In the genomic region with DNA sequence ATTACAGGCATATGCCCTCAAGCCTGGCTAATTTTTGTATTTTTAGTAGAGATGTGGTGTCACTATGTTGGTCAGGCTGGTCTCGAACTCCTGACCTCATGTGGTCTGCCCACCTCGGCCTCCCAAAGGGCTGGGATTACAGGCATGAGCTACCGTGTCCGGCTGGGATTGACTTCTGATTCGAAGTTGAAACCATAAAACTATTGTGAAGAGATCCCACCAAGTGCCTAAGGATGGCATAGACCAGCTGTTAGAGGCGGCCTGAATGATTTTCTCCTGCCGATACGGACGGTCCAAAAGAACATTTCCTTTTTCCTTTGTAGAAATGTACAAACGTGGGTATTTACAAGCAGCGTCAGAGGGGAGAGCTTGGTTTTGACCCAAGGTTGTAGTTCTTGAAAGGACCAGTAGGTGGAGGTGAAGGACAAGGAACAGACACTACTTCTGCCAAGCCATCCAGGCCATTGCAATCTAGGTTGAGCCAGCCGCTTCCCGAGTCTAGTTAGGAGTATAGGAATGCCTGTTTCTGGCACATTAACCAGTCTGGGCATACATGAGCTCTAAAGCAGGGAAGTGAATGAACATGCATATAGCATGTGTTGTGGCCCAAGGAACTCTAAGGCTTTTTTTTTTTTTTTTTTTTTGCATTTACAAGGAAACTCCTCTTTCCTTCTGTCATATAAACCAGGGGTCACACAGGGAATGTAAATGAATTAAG, we compare ENCODE assay signal across 8 cellular contexts. TPM values are rescaled to one million over a fixed set of nuclear protein-coding genes. Genes with fewer than 3 reads are reported as not detected.
DNase-seq lines count a peak whose midpoint lies in the region; ATAC-seq and TF ChIP-seq lines count a peak whose summit lies in the region.

No MANE protein-coding gene starts in this region.

- no peaks in the 10 kb centered on the region for H3K36me3 ChIP-seq in SU-DHL-6 (ENCODE audit: low read length)
- H3K36me3 ChIP-seq in cardiac muscle cell: no peaks in the 10 kb centered on the region

- DNase-seq in AG08395 (ENCODE audit: low spot score) (peak; percentile 83), NCI-H1417 treated with DMSO at 0.1 percent for 48 hours (lab: John Stamatoyannopoulos, UW) (peak; percentile 57), cardiac muscle cell (ENCODE audit: low read depth in 1 of 2, low spot score in 1 of 2) (peak; percentile 88 to 94), renal cortical epithelial cell (ENCODE audit: low read depth) (peak; percentile 77)
- DNase-seq in activated naive CD8-positive, alpha-beta T cell treated with anti-CD3 and anti-CD28 coated beads, Interleukin-2, amount 10 ng/mL, durations not matched to agents 7 days and 5 days: no peak

- TF ChIP-seq CTCF in SU-DHL-6 (IDR thresholded peaks at IDR 0.05; ENCODE audit: insufficient read depth, low read length, poor library complexity, severe bottlenecking) (peak; percentile 57), cardiac muscle cell (IDR thresholded peaks at IDR 0.05; ENCODE audit: low read depth, low read length) (peak; percentile 84)

- H3K27ac Mint-ChIP-seq in activated naive CD8-positive, alpha-beta T cell treated with anti-CD3 and anti-CD28 coated beads, Interleukin-2, amount 10 ng/mL, durations not matched to agents 7 days and 5 days: no peak overlapping the region

- peak; percentile 52 for ATAC-seq in GM18867 (IDR thresholded peaks at IDR 0.05; ENCODE audit: unreplicated experiment)
- ATAC-seq in activated naive CD8-positive, alpha-beta T cell treated with anti-CD3 and anti-CD28 coated beads, Interleukin-2, amount 10 ng/mL, durations not matched to agents 7 days and 5 days (ENCODE audit: low read depth): peak; percentile 82
- no peak for ATAC-seq in GM19397 (IDR thresholded peaks at IDR 0.05; ENCODE audit: unreplicated experiment)

- no peaks in the 10 kb centered on the region for H3F3A ChIP-seq in SU-DHL-6 (ENCODE audit: insufficient read depth)

- no peaks in the 10 kb centered on the region for H3K9me3 ChIP-seq in SU-DHL-6 (ENCODE audit: insufficient read depth, low read length)
- H3K9me3 ChIP-seq in cardiac muscle cell (ENCODE audit: low read depth): no peaks in the 10 kb centered on the region

- POLR2A ChIA-PET in activated naive CD8-positive, alpha-beta T cell treated with anti-CD3 and anti-CD28 coated beads, Interleukin-2, amount 10 ng/mL, durations not matched to agents 7 days and 5 days (lab: Charles Lee): interaction anchor here (0.7 to 1.4 kb wide), 3 partner anchors 193 to 319 kb away, joined by 3 to 6 read pairs (median 3); partner anchors contain the start of gene BCAS4

- H3K4me1 ChIP-seq in cardiac muscle cell (ENCODE audit: low read depth): no peaks in the 10 kb centered on the region

- H3K9me2 ChIP-seq in SU-DHL-6 (replicated peaks; ENCODE audit: insufficient read depth, low read length): no peaks in the 10 kb centered on the region

- no peak overlapping the region for H3K9ac ChIP-seq in SU-DHL-6 (ENCODE audit: low read length)

- H3K4me2 ChIP-seq in SU-DHL-6 (ENCODE audit: low read depth, low read length, poor library complexity, severe bottlenecking): no peak overlapping the region

- no peaks in the 10 kb centered on the region for H3K9me3 Mint-ChIP-seq in activated naive CD8-positive, alpha-beta T cell treated with anti-CD3 and anti-CD28 coated beads, Interleukin-2, amount 10 ng/mL, durations not matched to agents 7 days and 5 days

- H3K4me3 ChIP-seq in SU-DHL-6 (ENCODE audit: insufficient read depth, low read length, poor library complexity, severe bottlenecking) (no peak overlapping the region), cardiac muscle cell (no peak overlapping the region)

- peaks cover 5% of the 10 kb centered on the region for H3K4me1 Mint-ChIP-seq in activated naive CD8-positive, alpha-beta T cell treated with anti-CD3 and anti-CD28 coated beads, Interleukin-2, amount 10 ng/mL, durations not matched to agents 7 days and 5 days

- H2AFZ ChIP-seq in SU-DHL-6 (ENCODE audit: low read depth, low read length, severe bottlenecking): peak overlapping the region; percentile 46

- peaks cover 18% of the 10 kb centered on the region for H3K27me3 Mint-ChIP-seq in activated naive CD8-positive, alpha-beta T cell treated with anti-CD3 and anti-CD28 coated beads, Interleukin-2, amount 10 ng/mL, durations not matched to agents 7 days and 5 days

- H3K79me2 ChIP-seq in SU-DHL-6 (ENCODE audit: insufficient read depth, low read length): no peaks in the 10 kb centered on the region

- H3K4me3 Mint-ChIP-seq in activated naive CD8-positive, alpha-beta T cell treated with anti-CD3 and anti-CD28 coated beads, Interleukin-2, amount 10 ng/mL, durations not matched to agents 7 days and 5 days: no peak overlapping the region

- no peaks in the 10 kb centered on the region for H3K36me3 Mint-ChIP-seq in activated naive CD8-positive, alpha-beta T cell treated with anti-CD3 and anti-CD28 coated beads, Interleukin-2, amount 10 ng/mL, durations not matched to agents 7 days and 5 days

- H3K27me3 ChIP-seq in SU-DHL-6 (ENCODE audit: low read length) (no peaks in the 10 kb centered on the region), cardiac muscle cell (no peaks in the 10 kb centered on the region)

- H4K20me1 ChIP-seq in SU-DHL-6 (ENCODE audit: low read depth, low read length): no peaks in the 10 kb centered on the region

- no peak overlapping the region for H3K27ac ChIP-seq in SU-DHL-6 (ENCODE audit: low read depth, low read length)
- H3K27ac ChIP-seq in cardiac muscle cell: no peak overlapping the region

RNA-seq across cellular contexts. Expression of gene MOCS3, which starts 29.0 kb away (rescaled TPM):
- total RNA-seq in activated naive CD8-positive, alpha-beta T cell treated with anti-CD3 and anti-CD28 coated beads, Interleukin-2, amount 10 ng/mL, durations not matched to agents 7 days and 5 days: 1 to 10 TPM; 5.3 to 5.8 TPM
- total RNA-seq in cardiac muscle cell: 9.4 and 9.6 TPM in 2 replicates
- 6.2 and 10.3 TPM in 2 replicates for polyA plus RNA-seq in cardiac muscle cell
- total RNA-seq in renal cortical epithelial cell: 9.8 and 13.7 TPM in 2 replicates

RNA-seq across cellular contexts. Expression of gene DPM1, which starts 29.3 kb away (rescaled TPM):
- total RNA-seq in activated naive CD8-positive, alpha-beta T cell treated with anti-CD3 and anti-CD28 coated beads, Interleukin-2, amount 10 ng/mL, durations not matched to agents 7 days and 5 days: 10 to 100 TPM; 48.1 to 48.9 TPM
- total RNA-seq in cardiac muscle cell: 65.2 and 76.2 TPM in 2 replicates
- polyA plus RNA-seq in cardiac muscle cell: 83.4 and 89.8 TPM in 2 replicates
- total RNA-seq in renal cortical epithelial cell: 79.2 and 132 TPM in 2 replicates

RNA-seq across cellular contexts. Expression of gene KCNG1, which starts 35.3 kb away (rescaled TPM):
- not detected for total RNA-seq in activated naive CD8-positive, alpha-beta T cell treated with anti-CD3 and anti-CD28 coated beads, Interleukin-2, amount 10 ng/mL, durations not matched to agents 7 days and 5 days
- 72.0 and 129 TPM in 2 replicates for total RNA-seq in cardiac muscle cell
- polyA plus RNA-seq in cardiac muscle cell: 34.1 and 60.1 TPM in 2 replicates
- total RNA-seq in renal cortical epithelial cell: 0.25 and 0.69 TPM in 2 replicates

RNA-seq across cellular contexts. Expression of gene ADNP, which starts 56.4 kb away (rescaled TPM):
- 10 to 100 TPM; 75.1 to 77.6 TPM for total RNA-seq in activated naive CD8-positive, alpha-beta T cell treated with anti-CD3 and anti-CD28 coated beads, Interleukin-2, amount 10 ng/mL, durations not matched to agents 7 days and 5 days
- total RNA-seq in cardiac muscle cell (31.1 and 50.8 TPM in 2 replicates), renal cortical epithelial cell (27.1 and 86.6 TPM in 2 replicates)
- polyA plus RNA-seq in cardiac muscle cell: 23.2 and 25.2 TPM in 2 replicates

Comparison
In these comparisons a context has a peak if more than half of its experiments do, and no peak if none do; other contexts are left out.
1. RNA of gene KCNG1, which starts 35.3 kb away (total RNA-seq): 72.0 to 129 TPM in cardiac muscle cell; 0.25 to 0.69 TPM in renal cortical epithelial cell and not detected in activated naive CD8-positive, alpha-beta T cell treated with anti-CD3 and anti-CD28 coated beads, Interleukin-2, amount 10 ng/mL, durations not matched to agents 7 days and 5 days; every median in the first group is over 10 times any median in the second.